ENCODE assay signal across 7 cellular contexts in genomic region chr13:110109910-110110309, GRCh38.
A peak's percentile ranks its signal among the peaks of the same experiment; 100 is the strongest.
DNase-seq lines count a peak whose midpoint lies in the region; ATAC-seq and TF ChIP-seq lines count a peak whose summit lies in the region.

No MANE protein-coding gene starts in this region.

- no peak overlapping the region for H3K27ac ChIP-seq in upper lobe of right lung

- H3K27me3 ChIP-seq in MG63 (no peaks in the 10 kb centered on the region), upper lobe of right lung (no peaks in the 10 kb centered on the region)

- H3K4me3 ChIP-seq in MG63 (no peak overlapping the region), lower leg skin (ENCODE audit: low read depth, poor library complexity, severe bottlenecking) (no peak overlapping the region), upper lobe of right lung (no peak overlapping the region)

- TF ChIP-seq POLR2A in lower leg skin (IDR thresholded peaks at IDR 0.05), result no peak

- H3K36me3 ChIP-seq in MG63 (no peaks in the 10 kb centered on the region), upper lobe of right lung (no peaks in the 10 kb centered on the region)

- ATAC-seq in upper lobe of right lung, result peak; percentile 9

- H3K4me1 ChIP-seq in upper lobe of right lung, result peaks cover 3% of the 10 kb centered on the region

- intact Hi-C loops in lower leg skin (cut with DNase I; ENCODE audit: low total_unique reads) (loop anchor here (5.0 to 10.0 kb wide), 3 partner anchors 315 to 1155 kb away; no protein-coding TSS in a partner anchor), upper lobe of right lung (cut with DNase I) (no loop called here)

- WGBS in lower leg skin, 2 donors, result 48 to 54% methylated on average over 15 of the region's 15 CpGs

- H3K9me3 ChIP-seq in MG63, result no peaks in the 10 kb centered on the region
- no peaks in the 10 kb centered on the region for H3K9me3 ChIP-seq in upper lobe of right lung

- TF ChIP-seq CTCF in lower leg skin (IDR thresholded peaks at IDR 0.05), result no peak
- TF ChIP-seq CTCF in upper lobe of right lung (IDR thresholded peaks at IDR 0.05), result no peak

- DNase-seq in MG63, result peak; percentile 97
- peak; percentile 41 for DNase-seq in dedifferentiated amniotic fluid mesenchymal stem cell (ENCODE audit: extremely low spot score)
- DNase-seq in lower leg skin (ENCODE audit: low spot score in 2 of 2), result peak; percentile 58 to 88
- DNase-seq in upper lobe of right lung, result no peak
- no peak for DNase-seq in NCI-H1436 (lab: John Stamatoyannopoulos, UW)
- no peak for DNase-seq in activated CD4-positive, alpha-beta T cell treated with anti-CD3 and anti-CD28 coated beads for 1 hour
- DNase-seq in DMS153 (lab: John Stamatoyannopoulos, UW), result no peak

Comparison
In these comparisons a context has a peak if more than half of its experiments do, and no peak if none do; other contexts are left out.
1. DNase-seq: peak in MG63 (single experiment), dedifferentiated amniotic fluid mesenchymal stem cell (single experiment) and lower leg skin (2 of 2); none in upper lobe of right lung (single experiment), NCI-H1436 (single experiment), activated CD4-positive, alpha-beta T cell treated with anti-CD3 and anti-CD28 coated beads for 1 hour (single experiment) and DMS153 (single experiment).